In genomic region chr6:36461646-36462045, GRCh38 we compare ENCODE assay signal across 21 cellular contexts. TPM values are rescaled to one million over a fixed set of nuclear protein-coding genes. Genes with fewer than 3 reads are reported as not detected.
"Had no signal": no experiment of that assay in that cellular context is flagged by ENCODE, and none has a peak within 500 bp of the region (broad histone marks: within the 10 kb centered on the region; RNA-seq: fewer than 3 reads in every experiment).

No MANE protein-coding gene starts in this region.

- H3K4me2 ChIP-seq: hepatocyte had no signal

- H3K36me3 ChIP-seq: breast epithelium, lower lobe of right lung, upper lobe of right lung had no signal

- H3K9me3 ChIP-seq: breast epithelium, lower lobe of right lung, sigmoid colon, spleen, upper lobe of right lung had no signal

- H3K27ac ChIP-seq: breast epithelium, epithelial cell of prostate, hepatocyte, lower lobe of right lung, sigmoid colon, spleen, upper lobe of right lung had no signal

- H3K27me3 ChIP-seq: breast epithelium, hepatocyte, sigmoid colon, spleen, upper lobe of right lung had no signal

- H3K4me3 ChIP-seq: breast epithelium, hepatocyte, lower lobe of right lung, sigmoid colon, spleen, upper lobe of right lung had no signal

- ATAC-seq: effector memory CD8-positive, alpha-beta T cell; left colon; lower lobe of right lung; natural killer cell treated with Interleukin-12 subunit alpha and Interleukin-12 subunit beta and Interleukin-15 and Interleukin-18, amount 100 ng/mL, for 72 hours; upper lobe of right lung; WTC11 had no signal

- DNase-seq: activated CD4-positive, alpha-beta memory T cell treated with anti-CD3 and anti-CD28 coated beads, Interleukin-2, amount 10 ng/mL, durations not matched to agents 7 days and 5 days; activated CD4-positive, alpha-beta T cell treated with anti-CD3 and anti-CD28 coated beads for 48 hours; activated naive CD4-positive, alpha-beta T cell treated with Interleukin-2 at 50 U/mL for 16 hours; activated T-cell treated with anti-CD3 and anti-CD28 coated beads, Interleukin-2, amount 50 U/mL, for 1 hour; effector memory CD8-positive, alpha-beta T cell; foreskin fibroblast; left colon; lower lobe of right lung; sigmoid colon; spleen; stimulated activated CD8-positive, alpha-beta memory T cell treated with anti-CD3 and anti-CD28 coated beads, Interleukin-4, amount 100 ng/mL, for 48 hours; stimulated activated naive CD4-positive, alpha-beta T cell; upper lobe of right lung had no signal

- H3K4me1 ChIP-seq: breast epithelium had no signal

- H2AFZ ChIP-seq: hepatocyte had no signal

RNA-seq across cellular contexts. Expression of gene PXT1, which starts 19.0 kb away (rescaled TPM):
- total RNA-seq: cerebellum, glomerular endothelial cell, hepatocyte, left colon, lower lobe of right lung, mesenteric fat pad, sigmoid colon, upper lobe of right lung had no signal
- polyA plus RNA-seq: hepatocyte, sigmoid colon, spleen had no signal
